Comparison of ENCODE assay signal across 25 cellular contexts in genomic region chr7:105779856-105780815, GRCh38.
DNase-seq lines count a peak whose midpoint lies in the region; ATAC-seq and TF ChIP-seq lines count a peak whose summit lies in the region.
"Had no signal": no experiment of that assay in that cellular context is flagged by ENCODE, and none has a peak within 500 bp of the region (broad histone marks: within the 10 kb centered on the region; RNA-seq: fewer than 3 reads in every experiment).

No MANE protein-coding gene starts in this region.

- DNase-seq in left ventricle myocardium superior (no peak), Right ventricle myocardium superior (no peak), NCI-H446 (lab: John Stamatoyannopoulos, UW) (peak; percentile 47 to 78), cerebellar nuclear complex (lab: John Stamatoyannopoulos, UW) (peak; percentile 14 to 76), upper lobe of left lung (no peak), GM13977 (ENCODE audit: low spot score) (no peak)
- DNase-seq in activated T-cell treated with anti-CD3 and anti-CD28 coated beads, Interleukin-2, amount 50 U/mL, for 24 hours, result no peak
- DNase-seq in stimulated activated CD4-positive, alpha-beta T cell treated with anti-CD3 and anti-CD28 coated beads, Interleukin-4, amount 100 ng/mL, for 24 hours, result no peak
- DNase-seq: activated CD4-positive, CD25-positive, alpha-beta regulatory T cell treated with anti-CD3 and anti-CD28 coated beads, Interleukin-2, amount 50 U/mL, for 72 hours; activated CD8-positive, alpha-beta T cell treated with anti-CD3 and anti-CD28 coated beads for 36 hours; dermis blood vessel endothelial cell; DMS153; GF-D8; head of caudate nucleus; KBM-7; left colon; MM.1S; naive thymus-derived CD8-positive, alpha-beta T cell; NCI-H2029; NCI-H748 treated with DMSO at 0.1 percent for 48 hours; SHP77; stomach had no signal

- WGBS in upper lobe of left lung, 2 donors, result 84% methylated on average over 4 of the region's 4 CpGs

- H3K27me3 Mint-ChIP-seq in activated T-cell treated with anti-CD3 and anti-CD28 coated beads, Interleukin-2, amount 50 U/mL, for 24 hours, result no peaks in the 10 kb centered on the region
- H3K27me3 Mint-ChIP-seq: activated CD8-positive, alpha-beta T cell treated with anti-CD3 and anti-CD28 coated beads for 36 hours; naive thymus-derived CD8-positive, alpha-beta T cell had no signal

- TF ChIP-seq CTCF in upper lobe of left lung (IDR thresholded peaks at IDR 0.05), result no peak
- TF ChIP-seq CTCF in GM13977 (IDR thresholded peaks at IDR 0.05; ENCODE audit: extremely low read depth, insufficient read depth, missing control alignments), result no peak

- H3K27me3 ChIP-seq in upper lobe of left lung, result no peaks in the 10 kb centered on the region
- H3K27me3 ChIP-seq: right atrium auricular region, stomach, tibial nerve had no signal

- H3K9me3 Mint-ChIP-seq in activated T-cell treated with anti-CD3 and anti-CD28 coated beads, Interleukin-2, amount 50 U/mL, for 24 hours, result no peaks in the 10 kb centered on the region
- H3K9me3 Mint-ChIP-seq: activated CD8-positive, alpha-beta T cell treated with anti-CD3 and anti-CD28 coated beads for 36 hours; naive thymus-derived CD8-positive, alpha-beta T cell had no signal

- in situ Hi-C loops in GM13977 (cut with MboI; ENCODE audit: low pct_unique_long_range_greater_than_20kb, low sequenced_read_pairs, unreplicated experiment), result no loop called here

- no peak for TF ChIP-seq POLR2A in upper lobe of left lung (IDR thresholded peaks at IDR 0.05)

- no peak for TF ChIP-seq EP300 in upper lobe of left lung (IDR thresholded peaks at IDR 0.05)

- no peak overlapping the region for H3K4me3 ChIP-seq in upper lobe of left lung
- H3K4me3 ChIP-seq: right atrium auricular region, stomach, tibial nerve had no signal

- H3K36me3 Mint-ChIP-seq in activated T-cell treated with anti-CD3 and anti-CD28 coated beads, Interleukin-2, amount 50 U/mL, for 24 hours (ENCODE audit: low read depth), result peaks cover 3% of the 10 kb centered on the region

- intact Hi-C loops in left ventricle myocardium superior (cut with micrococcal nuclease) (no loop called here), Right ventricle myocardium superior (cut with DNase I) (no loop called here)

- peaks cover 26% of the 10 kb centered on the region for H3K4me1 Mint-ChIP-seq in activated T-cell treated with anti-CD3 and anti-CD28 coated beads, Interleukin-2, amount 50 U/mL, for 24 hours (ENCODE audit: low read depth)

- no peaks in the 10 kb centered on the region for H3K4me1 ChIP-seq in upper lobe of left lung
- H3K4me1 ChIP-seq: right atrium auricular region had no signal

- no peak overlapping the region for H3K27ac ChIP-seq in upper lobe of left lung
- H3K27ac ChIP-seq: C4-2B, right atrium auricular region, stomach, tibial nerve had no signal

- ATAC-seq in left ventricle myocardium superior, result peak; percentile 24
- no peak for ATAC-seq in Right ventricle myocardium superior (ENCODE audit: poor library complexity)
- ATAC-seq in upper lobe of left lung (ENCODE audit: low FRiP score in 2 of 2), result no peak
- ATAC-seq: activated CD8-positive, alpha-beta T cell treated with anti-CD3 and anti-CD28 coated beads for 36 hours; left colon; naive thymus-derived CD8-positive, alpha-beta T cell had no signal

- no peaks in the 10 kb centered on the region for H3K36me3 ChIP-seq in upper lobe of left lung
- H3K36me3 ChIP-seq: right atrium auricular region, tibial nerve had no signal

- no peak overlapping the region for H3K27ac Mint-ChIP-seq in activated T-cell treated with anti-CD3 and anti-CD28 coated beads, Interleukin-2, amount 50 U/mL, for 24 hours
- H3K27ac Mint-ChIP-seq: activated CD8-positive, alpha-beta T cell treated with anti-CD3 and anti-CD28 coated beads for 36 hours had no signal

- no peaks in the 10 kb centered on the region for H3K9me3 ChIP-seq in upper lobe of left lung
- H3K9me3 ChIP-seq: right atrium auricular region, stomach, tibial nerve had no signal

- no peak overlapping the region for H3K4me3 Mint-ChIP-seq in activated T-cell treated with anti-CD3 and anti-CD28 coated beads, Interleukin-2, amount 50 U/mL, for 24 hours
- H3K4me3 Mint-ChIP-seq: activated CD8-positive, alpha-beta T cell treated with anti-CD3 and anti-CD28 coated beads for 36 hours; naive thymus-derived CD8-positive, alpha-beta T cell had no signal

Comparison
In these comparisons a context has a peak if more than half of its experiments do, and no peak if none do; other contexts are left out.
1. DNase-seq: peak in NCI-H446 (2 of 2) and cerebellar nuclear complex (2 of 2); none in left ventricle myocardium superior (single experiment), Right ventricle myocardium superior (single experiment), upper lobe of left lung (0 of 2), activated T-cell treated with anti-CD3 and anti-CD28 coated beads, Interleukin-2, amount 50 U/mL, for 24 hours (single experiment), GM13977 (single experiment) and stimulated activated CD4-positive, alpha-beta T cell treated with anti-CD3 and anti-CD28 coated beads, Interleukin-4, amount 100 ng/mL, for 24 hours (single experiment).